9 cellular contexts compared by ENCODE assay signal in the genomic region with DNA sequence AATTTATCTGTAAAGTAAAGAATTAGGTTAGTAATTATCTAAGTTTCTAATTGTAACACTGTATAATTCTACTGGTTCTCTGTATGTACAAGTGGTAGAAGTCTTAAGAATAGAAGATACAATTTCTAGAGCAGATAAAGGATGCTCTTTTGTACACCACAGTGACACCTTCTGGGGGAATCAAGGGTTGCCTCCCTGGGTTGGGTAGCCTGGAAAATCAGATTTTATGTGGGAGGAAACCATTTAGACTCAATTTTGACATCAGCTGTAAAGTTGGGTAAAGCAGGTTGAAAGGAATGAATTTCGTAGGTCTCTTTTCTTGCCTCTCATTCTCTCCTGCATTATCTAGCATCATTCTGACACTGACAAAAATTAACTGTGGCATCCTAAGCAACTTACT.
DNase-seq lines count a peak whose midpoint lies in the region; ATAC-seq and TF ChIP-seq lines count a peak whose summit lies in the region.
"Had no signal": no experiment of that assay in that cellular context is flagged by ENCODE, and none has a peak within 500 bp of the region (broad histone marks: within the 10 kb centered on the region; RNA-seq: fewer than 3 reads in every experiment).

No MANE protein-coding gene starts in this region.

- no peaks in the 10 kb centered on the region for H3K36me3 ChIP-seq in DND-41 (ENCODE audit: insufficient read depth, low read length)
- H3K36me3 ChIP-seq in prostate gland, result no peaks in the 10 kb centered on the region

- ATAC-seq in DND-41 (ENCODE audit: insufficient read depth, low read depth) (no peak), HG02973 (IDR thresholded peaks at IDR 0.05; ENCODE audit: unreplicated experiment) (no peak), GM19455 (IDR thresholded peaks at IDR 0.05; ENCODE audit: unreplicated experiment) (no peak)
- no peak for ATAC-seq in activated CD8-positive, alpha-beta memory T cell treated with anti-CD3 and anti-CD28 coated beads, Interleukin-2, amount 10 ng/mL, durations not matched to agents 7 days and 5 days
- ATAC-seq: T-helper 17 cell had no signal

- CTCF ChIA-PET in activated CD8-positive, alpha-beta memory T cell treated with anti-CD3 and anti-CD28 coated beads, Interleukin-2, amount 10 ng/mL, durations not matched to agents 7 days and 5 days (lab: Charles Lee), result no interaction called here

- H3K4me3 ChIP-seq in DND-41 (ENCODE audit: low read depth in 1 of 2, low read length in 2 of 2), result no peak overlapping the region
- H3K4me3 ChIP-seq in prostate gland, result no peak overlapping the region

- H3K9me3 Mint-ChIP-seq in brain (no peaks in the 10 kb centered on the region), nephron (no peaks in the 10 kb centered on the region)
- H3K9me3 Mint-ChIP-seq in activated CD8-positive, alpha-beta memory T cell treated with anti-CD3 and anti-CD28 coated beads, Interleukin-2, amount 10 ng/mL, durations not matched to agents 7 days and 5 days (ENCODE audit: low read depth), result no peaks in the 10 kb centered on the region

- no peaks in the 10 kb centered on the region for H3K79me2 ChIP-seq in DND-41 (ENCODE audit: insufficient read depth, low read length)

- H3K4me1 ChIP-seq in DND-41 (ENCODE audit: insufficient read depth, low read length), result no peaks in the 10 kb centered on the region
- H3K4me1 ChIP-seq in prostate gland (replicated peaks), result no peaks in the 10 kb centered on the region

- TF ChIP-seq CTCF in DND-41 (IDR thresholded peaks at IDR 0.05; ENCODE audit: borderline replicate concordance, extremely low read depth, low read length, poor library complexity, severe bottlenecking) (peak; percentile 47), brain (conservative IDR thresholded peaks at IDR 0.05) (peak; percentile 35 to 58), nephron (IDR thresholded peaks at IDR 0.05; ENCODE audit: unreplicated experiment in 3 of 3) (peak; percentile 50 to 60 (median 52)), prostate gland (IDR thresholded peaks at IDR 0.05) (no peak)

- H3K4me1 Mint-ChIP-seq in brain (no peaks in the 10 kb centered on the region), nephron (no peaks in the 10 kb centered on the region)
- H3K4me1 Mint-ChIP-seq in activated CD8-positive, alpha-beta memory T cell treated with anti-CD3 and anti-CD28 coated beads, Interleukin-2, amount 10 ng/mL, durations not matched to agents 7 days and 5 days, result no peaks in the 10 kb centered on the region
- H3K4me1 Mint-ChIP-seq: T-helper 17 cell had no signal

- peaks cover under 1% of the 10 kb centered on the region for H3K27me3 Mint-ChIP-seq in brain
- peaks cover 11% of the 10 kb centered on the region for H3K27me3 Mint-ChIP-seq in nephron (ENCODE audit: low read depth)
- no peaks in the 10 kb centered on the region for H3K27me3 Mint-ChIP-seq in activated CD8-positive, alpha-beta memory T cell treated with anti-CD3 and anti-CD28 coated beads, Interleukin-2, amount 10 ng/mL, durations not matched to agents 7 days and 5 days
- H3K27me3 Mint-ChIP-seq: T-helper 17 cell had no signal

- no peak overlapping the region for H3K27ac ChIP-seq in DND-41 (ENCODE audit: low read length)
- H3K27ac ChIP-seq in prostate gland, result no peak overlapping the region

- no peak for TF ChIP-seq POLR2A in prostate gland (IDR thresholded peaks at IDR 0.05)

- H3K27ac Mint-ChIP-seq in brain (no peak overlapping the region), nephron (no peak overlapping the region)
- H3K27ac Mint-ChIP-seq in activated CD8-positive, alpha-beta memory T cell treated with anti-CD3 and anti-CD28 coated beads, Interleukin-2, amount 10 ng/mL, durations not matched to agents 7 days and 5 days, result no peak overlapping the region
- H3K27ac Mint-ChIP-seq: T-helper 17 cell had no signal

- WGBS in prostate gland, result 72% methylated on average over 1 of the region's 1 CpG

- DNase-seq in DND-41, result no peak
- peak; percentile 14 for DNase-seq in HT-29 (ENCODE audit: low spot score)
- no peak for DNase-seq in activated CD8-positive, alpha-beta memory T cell treated with anti-CD3 and anti-CD28 coated beads, Interleukin-2, amount 10 ng/mL, durations not matched to agents 7 days and 5 days
- DNase-seq in prostate gland (ENCODE audit: low spot score), result no peak
- DNase-seq: T-helper 17 cell had no signal

- no peak overlapping the region for H2AFZ ChIP-seq in DND-41 (ENCODE audit: low read depth, low read length)

- no peak overlapping the region for H3K9ac ChIP-seq in DND-41 (ENCODE audit: low read depth, low read length)

- H3K36me3 Mint-ChIP-seq in brain, result no peaks in the 10 kb centered on the region
- no peaks in the 10 kb centered on the region for H3K36me3 Mint-ChIP-seq in nephron (ENCODE audit: low read depth)
- H3K36me3 Mint-ChIP-seq in activated CD8-positive, alpha-beta memory T cell treated with anti-CD3 and anti-CD28 coated beads, Interleukin-2, amount 10 ng/mL, durations not matched to agents 7 days and 5 days, result no peaks in the 10 kb centered on the region

- H3K4me3 Mint-ChIP-seq in brain (no peak overlapping the region), nephron (no peak overlapping the region)
- H3K4me3 Mint-ChIP-seq in activated CD8-positive, alpha-beta memory T cell treated with anti-CD3 and anti-CD28 coated beads, Interleukin-2, amount 10 ng/mL, durations not matched to agents 7 days and 5 days, result no peak overlapping the region
- H3K4me3 Mint-ChIP-seq: T-helper 17 cell had no signal

- H3K9me3 ChIP-seq in DND-41 (ENCODE audit: insufficient read depth, low read length, severe bottlenecking) (no peaks in the 10 kb centered on the region), prostate gland (no peaks in the 10 kb centered on the region)

- no peak overlapping the region for H3K4me2 ChIP-seq in DND-41 (ENCODE audit: insufficient read depth, low read length)

- intact Hi-C loops in prostate gland (cut with DNase I), result no loop called here

- no peaks in the 10 kb centered on the region for H3K27me3 ChIP-seq in DND-41 (ENCODE audit: insufficient read depth, low read length, poor library complexity)
- no peaks in the 10 kb centered on the region for H3K27me3 ChIP-seq in prostate gland (replicated peaks; ENCODE audit: insufficient read depth)

- H4K20me1 ChIP-seq in DND-41 (ENCODE audit: insufficient read depth, low read length), result no peaks in the 10 kb centered on the region

Comparison
In these comparisons a context has a peak if more than half of its experiments do, and no peak if none do; other contexts are left out.
1. CTCF ChIP-seq: peak in DND-41 (single experiment), brain (2 of 2) and nephron (3 of 3); none in prostate gland (0 of 4).